19 cellular contexts compared by ENCODE assay signal in genomic region chr1:8039065-8039464, GRCh38. TPM values are rescaled to one million over a fixed set of nuclear protein-coding genes. Genes with fewer than 3 reads are reported as not detected.
DNase-seq lines count a peak whose midpoint lies in the region; ATAC-seq, FAIRE-seq and TF ChIP-seq lines count a peak whose summit lies in the region.
"Had no signal": no experiment of that assay in that cellular context is flagged by ENCODE, and none has a peak within 500 bp of the region (broad histone marks: within the 10 kb centered on the region; RNA-seq: fewer than 3 reads in every experiment).

No MANE protein-coding gene starts in this region.

- H2BK5ac ChIP-seq in trophoblast cell (ENCODE audit: low read depth, low read length, poor library complexity), result no peak overlapping the region

- TF ChIP-seq RAD21 in HepG2 (CRISPR knock-in tag; IDR thresholded peaks at IDR 0.05), result no peak

- H3K27me3 ChIP-seq in right lobe of liver, result no peaks in the 10 kb centered on the region
- H3K27me3 ChIP-seq in HepG2 (ENCODE audit: control insufficient read depth in 1 of 2, insufficient read depth in 2 of 2, low read length in 2 of 2), result no peaks in the 10 kb centered on the region
- H3K27me3 ChIP-seq in RWPE2 (ENCODE audit: insufficient read depth, poor library complexity, severe bottlenecking), result no peaks in the 10 kb centered on the region
- no peaks in the 10 kb centered on the region for H3K27me3 ChIP-seq in trophoblast cell (ENCODE audit: insufficient read depth, low read length)
- no peaks in the 10 kb centered on the region for H3K27me3 ChIP-seq in PC-9 (ENCODE audit: insufficient read depth, low read depth)

- no peak overlapping the region for H3K9ac ChIP-seq in HepG2 (ENCODE audit: insufficient read depth, low read depth, low read length)
- no peak overlapping the region for H3K9ac ChIP-seq in trophoblast cell (ENCODE audit: low read length)
- H3K9ac ChIP-seq: GM23248 had no signal

- H2BK12ac ChIP-seq in trophoblast cell (ENCODE audit: low read length), result no peak overlapping the region

- H3K79me2 ChIP-seq in HepG2 (ENCODE audit: insufficient read depth, low read length), result no peaks in the 10 kb centered on the region
- no peaks in the 10 kb centered on the region for H3K79me2 ChIP-seq in trophoblast cell (ENCODE audit: control insufficient read depth, insufficient read depth, low read length, poor library complexity)
- H3K79me2 ChIP-seq in PC-9 (ENCODE audit: low read depth), result no peaks in the 10 kb centered on the region

- H2AFZ ChIP-seq in HepG2 (ENCODE audit: low read length) (no peak overlapping the region), trophoblast cell (ENCODE audit: insufficient read depth, low read length, poor library complexity) (no peak overlapping the region), PC-9 (no peak overlapping the region)
- H2AFZ ChIP-seq: GM23248 had no signal

- no peak overlapping the region for H4K91ac ChIP-seq in trophoblast cell (ENCODE audit: low read depth, low read length)

- ATAC-seq in right lobe of liver (peak in 3 of 4 donors; percentile 13 to 56 (median 31)), HepG2 (no peak), RWPE2 (ENCODE audit: low read depth) (no peak), mucosa of descending colon (peak; percentile 43)

- TF ChIP-seq EP300 in HepG2 (IDR thresholded peaks at IDR 0.05; ENCODE audit: low read depth in 2 of 2, low read length in 2 of 2) (no peak), HepG2 (CRISPR knock-in tag; IDR thresholded peaks at IDR 0.05; ENCODE audit: borderline replicate concordance) (no peak)

- POLR2A ChIA-PET in HepG2 (lab: Yijun Ruan, JAX), result interaction anchor here (1.2 kb wide), 1 partner anchor 21 kb away, joined by 3 read pairs; no protein-coding TSS in a partner anchor
- POLR2A ChIA-PET in PC-9 (lab: Charles Lee; ENCODE audit: unreplicated experiment), result no interaction called here

- H3K4me2 ChIP-seq in HepG2 (ENCODE audit: low read depth, low read length) (no peak overlapping the region), trophoblast cell (ENCODE audit: low read length) (no peak overlapping the region), PC-9 (no peak overlapping the region)

- no peak overlapping the region for H4K12ac ChIP-seq in trophoblast cell (ENCODE audit: low read depth, low read length)

- H3K23ac ChIP-seq in trophoblast cell (ENCODE audit: low read length), result no peak overlapping the region

- no peak for TF ChIP-seq POLR2A in right lobe of liver (IDR thresholded peaks at IDR 0.05)
- no peak for TF ChIP-seq POLR2A in HepG2 (IDR thresholded peaks at IDR 0.05; ENCODE audit: insufficient read depth in 1 of 2, low read depth in 2 of 2, low read length in 2 of 2)

- no peaks in the 10 kb centered on the region for H3K36me3 ChIP-seq in right lobe of liver
- no peaks in the 10 kb centered on the region for H3K36me3 ChIP-seq in HepG2 (replicated peaks in 1 of 2; ENCODE audit: control insufficient read depth in 1 of 2, insufficient read depth in 2 of 2, low read length in 2 of 2)
- H3K36me3 ChIP-seq in RWPE2 (ENCODE audit: low read depth), result no peaks in the 10 kb centered on the region
- no peaks in the 10 kb centered on the region for H3K36me3 ChIP-seq in mucosa of descending colon (ENCODE audit: low read depth)
- no peaks in the 10 kb centered on the region for H3K36me3 ChIP-seq in trophoblast cell (ENCODE audit: control insufficient read depth in 1 of 2, insufficient read depth in 2 of 2, low read length in 2 of 2)
- no peaks in the 10 kb centered on the region for H3K36me3 ChIP-seq in PC-9 (ENCODE audit: low read depth)
- H3K36me3 ChIP-seq: HAP-1 had no signal

- H3K18ac ChIP-seq in trophoblast cell (ENCODE audit: low read length), result no peak overlapping the region

- no peak overlapping the region for H4K8ac ChIP-seq in trophoblast cell (ENCODE audit: low read depth, low read length)

- H2BK120ac ChIP-seq in trophoblast cell (ENCODE audit: insufficient read depth, low read length, poor library complexity), result no peak overlapping the region

- H3F3A ChIP-seq in PC-9 (ENCODE audit: insufficient read depth, low read depth), result peaks cover 14% of the 10 kb centered on the region

- intact Hi-C loops in right lobe of liver (cut with DNase I), result loop anchor here in 1 of 2 donors (10.0 kb wide), 1 partner anchor 196 kb away; no protein-coding TSS in a partner anchor
- intact Hi-C loops in HepG2 (cut with micrococcal nuclease; ENCODE audit: unreplicated experiment), result no loop called here
- intact Hi-C loops in mucosa of descending colon (cut with DNase I, micrococcal nuclease), result no loop called here
- intact Hi-C loops in PC-9 (cut with micrococcal nuclease; ENCODE audit: unreplicated experiment), result no loop called here

- H3K27ac ChIP-seq in right lobe of liver, result no peak overlapping the region
- no peak overlapping the region for H3K27ac ChIP-seq in HepG2 (ENCODE audit: extremely low read length, insufficient read depth, low read length)
- peak overlapping the region; percentile 82 for H3K27ac ChIP-seq in RWPE2 (ENCODE audit: poor library complexity, severe bottlenecking)
- H3K27ac ChIP-seq in trophoblast cell (ENCODE audit: low read depth, low read length), result no peak overlapping the region
- H3K27ac ChIP-seq in caudate nucleus (ENCODE audit: low read depth, low read length), result no peak overlapping the region
- no peak overlapping the region for H3K27ac ChIP-seq in PC-9
- H3K27ac ChIP-seq: C4-2B, GM23248, HL-60 had no signal

- H3K4me1 ChIP-seq in right lobe of liver (peaks cover 0 to 8% (median 0%) of the 10 kb centered on the region in 4 donors), HepG2 (ENCODE audit: insufficient read depth, low read length) (peaks cover 36% of the 10 kb centered on the region), RWPE2 (ENCODE audit: insufficient read depth, poor library complexity, severe bottlenecking) (peaks cover 14% of the 10 kb centered on the region), mucosa of descending colon (ENCODE audit: low read depth) (no peaks in the 10 kb centered on the region), trophoblast cell (ENCODE audit: control insufficient read depth in 1 of 2, insufficient read depth in 2 of 2, low read length in 2 of 2) (peaks cover 0 to 2% of the 10 kb centered on the region in 2 experiments), PC-9 (replicated peaks; ENCODE audit: insufficient read depth) (peaks cover 31% of the 10 kb centered on the region)
- H3K4me1 ChIP-seq: HAP-1 had no signal

- WGBS in right lobe of liver (ENCODE audit: insufficient coverage, low coverage, low lambda C conversion rate, missing lambda C conversion rate), result 21% methylated on average over 2 of the region's 2 CpGs
- 47% methylated on average over 2 of the region's 2 CpGs for WGBS in HepG2 (ENCODE audit: low lambda C conversion rate)
- no CpG with 5 or more reads among the region's 2 CpGs for WGBS in trophoblast cell (ENCODE audit: extremely low coverage, insufficient coverage, insufficient read length)

- H4K20me1 ChIP-seq in HepG2 (ENCODE audit: insufficient read depth, low read length) (no peaks in the 10 kb centered on the region), PC-9 (ENCODE audit: insufficient read depth) (no peaks in the 10 kb centered on the region)

- in situ Hi-C loops in HepG2 (cut with HindIII; ENCODE audit: extremely low pct_ligation_motif_present, low pct_unique_long_range_greater_than_20kb), result loop anchor here (25.0 kb wide), 1 partner anchor 98 kb away; no protein-coding TSS in a partner anchor

- no peaks in the 10 kb centered on the region for H3K9me2 ChIP-seq in PC-9 (ENCODE audit: insufficient read depth)

- peaks cover 4% of the 10 kb centered on the region for H3K79me1 ChIP-seq in trophoblast cell (ENCODE audit: low read length)

- DNase-seq in right lobe of liver (no peak), HepG2 (ENCODE audit: low spot score) (no peak), RWPE2 (ENCODE audit: low spot score) (no peak), mucosa of descending colon (no peak), trophoblast cell (no peak), caudate nucleus (lab: John Stamatoyannopoulos, UW) (no peak), PC-9 (no peak)
- DNase-seq: 8988T; CD4-positive, alpha-beta T cell; DMS153; DMS79; GF-D8; GM23248; Karpas-422; KBM-7 had no signal

- H3K4ac ChIP-seq in trophoblast cell (ENCODE audit: low read depth, low read length), result no peak overlapping the region

- no peak overlapping the region for H3K14ac ChIP-seq in trophoblast cell (ENCODE audit: low read length)

- BruUV-seq in HepG2 (replicated peaks; lab: Mats Ljungman, UMichigan), result no TSS peak
- BruUV-seq in PC-9 (replicated peaks; lab: Mats Ljungman, UMichigan), result no TSS peak

- H3K4me3 ChIP-seq in right lobe of liver (no peak overlapping the region), HepG2 (replicated peaks in 1 of 3; ENCODE audit: insufficient read depth in 1 of 3, low read depth in 2 of 3, low read length in 3 of 3) (no peak overlapping the region), RWPE2 (ENCODE audit: severe bottlenecking) (no peak overlapping the region), mucosa of descending colon (no peak overlapping the region), trophoblast cell (ENCODE audit: low read depth, low read length) (no peak overlapping the region), PC-9 (no peak overlapping the region)
- H3K4me3 ChIP-seq: GM23248, HAP-1 had no signal

- TF ChIP-seq CTCF in right lobe of liver (IDR thresholded peaks at IDR 0.05) (no peak), HepG2 (CRISPR knock-in tag; IDR thresholded peaks at IDR 0.05) (no peak), RWPE2 (IDR thresholded peaks at IDR 0.05; ENCODE audit: poor library complexity, severe bottlenecking) (no peak), mucosa of descending colon (IDR thresholded peaks at IDR 0.05) (no peak), PC-9 (conservative IDR thresholded peaks at IDR 0.05) (no peak)

- CTCF ChIA-PET in HepG2 (lab: Yijun Ruan, JAX; ENCODE audit: low intra/inter-chr PET ratio, low total read pairs) (no interaction called here), PC-9 (lab: Charles Lee) (no interaction called here)

- H3K9me3 ChIP-seq in right lobe of liver (no peaks in the 10 kb centered on the region), HepG2 (ENCODE audit: low read length) (0 out of 2 replicates have a peak, but pooled peaks cover 4% of the 10 kb centered on the region), RWPE2 (ENCODE audit: severe bottlenecking) (peaks cover 3% of the 10 kb centered on the region), mucosa of descending colon (no peaks in the 10 kb centered on the region), trophoblast cell (ENCODE audit: insufficient read depth, low read depth, low read length) (no peaks in the 10 kb centered on the region), PC-9 (ENCODE audit: insufficient read depth, low read depth) (no peaks in the 10 kb centered on the region)
- H3K9me3 ChIP-seq: HAP-1 had no signal

- no peak for FAIRE-seq in HepG2 (lab: Jason Lieb, UNC)
- FAIRE-seq: GM19239 had no signal

- H2AK5ac ChIP-seq in trophoblast cell (ENCODE audit: low read length), result no peak overlapping the region

RNA-seq across cellular contexts. Expression of gene ERRFI1, which starts 13.0 kb away (rescaled TPM):
- total RNA-seq in right lobe of liver, result 100 to 1,000 TPM; 109 to 539 (median 214) TPM
- total RNA-seq in HepG2 (2016; rRNA removed; fragmentation: Illumina TruSeq; extraction: Trizol), result 84.4 and 99.5 TPM in 2 replicates
- total RNA-seq in HepG2 (2016; cell fraction: cytosol; rRNA removed; fragmentation: Illumina TruSeq; extraction: Trizol; ENCODE audit: low read depth), result 16.2 and 17.9 TPM in 2 replicates
- 83.4 and 92.6 TPM in 2 replicates for total RNA-seq in HepG2 (2016; cell fraction: insoluble cytoplasmic fraction; rRNA removed; fragmentation: Illumina TruSeq; extraction: Trizol)
- total RNA-seq in HepG2 (2016; cell fraction: membrane; rRNA removed; fragmentation: Illumina TruSeq; extraction: Trizol), result 72.5 and 74.8 TPM in 2 replicates
- total RNA-seq in HepG2 (2016; cell fraction: nucleus; rRNA removed; fragmentation: Illumina TruSeq; extraction: Trizol), result 61.8 and 73.3 TPM in 2 replicates
- polyA plus RNA-seq in HepG2 (2011; rRNA removed), result 634 and 753 TPM in 2 replicates
- polyA plus RNA-seq in HepG2 (2011; cell fraction: cytosol; rRNA removed), result 492 and 608 TPM in 2 replicates
- 300 and 467 TPM in 2 replicates for polyA plus RNA-seq in HepG2 (2011; cell fraction: nucleus; rRNA removed)
- polyA plus RNA-seq in HepG2 (2012), result 335 and 494 TPM in 2 replicates
- polyA plus RNA-seq in HepG2 (2016; cell fraction: cytosol; fragmentation: Illumina TruSeq; extraction: Trizol; ENCODE audit: low read depth), result 8.7 and 10.5 TPM in 2 replicates
- polyA plus RNA-seq in HepG2 (2016; cell fraction: insoluble cytoplasmic fraction; fragmentation: Illumina TruSeq; extraction: Trizol; ENCODE audit: low read depth), result 102 and 107 TPM in 2 replicates
- polyA plus RNA-seq in HepG2 (2016; cell fraction: membrane; fragmentation: Illumina TruSeq; extraction: Trizol; ENCODE audit: low read depth), result 41.9 and 45.1 TPM in 2 replicates
- polyA plus RNA-seq in HepG2 (2016; cell fraction: nucleus; fragmentation: Illumina TruSeq; extraction: Trizol; ENCODE audit: insufficient read depth, low read depth), result 110 and 117 TPM in 2 replicates
- polyA minus RNA-seq in HepG2 (2011; rRNA and poly(A)+ RNA removed; ENCODE audit: low replicate concordance), result 6.9 and 217 TPM in 2 replicates
- polyA minus RNA-seq in HepG2 (2011; cell fraction: cytosol; rRNA and poly(A)+ RNA removed), result 288 and 291 TPM in 2 replicates
- 228 and 458 TPM in 2 replicates for polyA minus RNA-seq in HepG2 (2011; cell fraction: nucleus; rRNA and poly(A)+ RNA removed)
- total RNA-seq in mucosa of descending colon, result 10 to 100 TPM; 48.5 to 84.0 (median 50.2) TPM
- polyA plus RNA-seq in trophoblast cell (2013), result 267 and 277 TPM in 2 replicates
- 44.9 and 47.8 TPM in 2 replicates for total RNA-seq in PC-9 (2021)

Comparison
In these comparisons a context has a peak if more than half of its experiments do, and no peak if none do; other contexts are left out.
1. ATAC-seq: peak in right lobe of liver (3 of 4) and mucosa of descending colon (single experiment); none in HepG2 (single experiment) and RWPE2 (single experiment).